In genomic region chr11:119795231-119795630, GRCh38 we compare ENCODE assay signal across 13 cellular contexts.
DNase-seq lines count a peak whose midpoint lies in the region; ATAC-seq, FAIRE-seq and TF ChIP-seq lines count a peak whose summit lies in the region.
"Had no signal": no experiment of that assay in that cellular context is flagged by ENCODE, and none has a peak within 500 bp of the region (broad histone marks: within the 10 kb centered on the region; RNA-seq: fewer than 3 reads in every experiment).

No MANE protein-coding gene starts in this region.

- peak in 1 of 2 donors; percentile 23 for TF ChIP-seq EP300 in tibial nerve (IDR thresholded peaks at IDR 0.05)

- peaks cover 28 to 49% of the 10 kb centered on the region in 2 donors for H3K27me3 Mint-ChIP-seq in T-cell

- 72% methylated on average over 12 of the region's 12 CpGs for WGBS in hepatocyte (ENCODE audit: low lambda C conversion rate, missing lambda C conversion rate)
- WGBS in tibial nerve, 2 donors = 66% methylated on average over 12 of the region's 12 CpGs

- H3K36me3 ChIP-seq in adipocyte (ENCODE audit: control insufficient read depth, insufficient read depth, low read length, severe bottlenecking) (no peaks in the 10 kb centered on the region), hepatocyte (replicated peaks; ENCODE audit: insufficient read depth, low read depth) (no peaks in the 10 kb centered on the region), tibial nerve (no peaks in the 10 kb centered on the region)

- no peaks in the 10 kb centered on the region for H4K20me1 ChIP-seq in hepatocyte (ENCODE audit: insufficient read depth, poor library complexity, severe bottlenecking)

- H3K4me2 ChIP-seq in hepatocyte = no peak overlapping the region

- no peaks in the 10 kb centered on the region for H3K9me3 Mint-ChIP-seq in T-cell
- H3K9me3 Mint-ChIP-seq: activated naive CD4-positive, alpha-beta T cell treated with anti-CD3 and anti-CD28 coated beads, Interleukin-2, amount 50 U/mL, for 72 hours; effector memory CD8-positive, alpha-beta T cell had no signal

- H3K4me3 ChIP-seq in adipocyte (ENCODE audit: low read length) (no peak overlapping the region), hepatocyte (no peak overlapping the region), tibial nerve (no peak overlapping the region)

- H3K4me3 Mint-ChIP-seq in T-cell = no peak overlapping the region
- H3K4me3 Mint-ChIP-seq: effector memory CD8-positive, alpha-beta T cell had no signal

- FAIRE-seq in H54 (lab: Jason Lieb, UNC) = peak; percentile 64

- H3K36me3 Mint-ChIP-seq in T-cell = no peaks in the 10 kb centered on the region
- H3K36me3 Mint-ChIP-seq: activated naive CD4-positive, alpha-beta T cell treated with anti-CD3 and anti-CD28 coated beads, Interleukin-2, amount 50 U/mL, for 72 hours had no signal

- H3K9me3 ChIP-seq in adipocyte (ENCODE audit: control insufficient read depth, low read length) (no peaks in the 10 kb centered on the region), hepatocyte (ENCODE audit: low read depth) (no peaks in the 10 kb centered on the region), tibial nerve (no peaks in the 10 kb centered on the region)

- no peaks in the 10 kb centered on the region for H3K4me1 Mint-ChIP-seq in T-cell

- H3K9me2 ChIP-seq in hepatocyte (replicated peaks; ENCODE audit: insufficient read depth) = no peaks in the 10 kb centered on the region

- TF ChIP-seq POLR2A in H54 (IDR thresholded peaks at IDR 0.05; ENCODE audit: low read depth, low read length) (no peak), tibial nerve (IDR thresholded peaks at IDR 0.05) (no peak)

- CTCF ChIA-PET in T-cell (lab: Charles Lee) = no interaction called here

- H3K4me1 ChIP-seq in adipocyte (ENCODE audit: control insufficient read depth, insufficient read depth, low read length) (peaks cover 36% of the 10 kb centered on the region), hepatocyte (ENCODE audit: insufficient read depth) (no peaks in the 10 kb centered on the region), tibial nerve (peaks cover 0 to 38% (median 0%) of the 10 kb centered on the region in 4 donors)

- TF ChIP-seq CTCF in hepatocyte (IDR thresholded peaks at IDR 0.05; ENCODE audit: poor library complexity) (no peak), tibial nerve (IDR thresholded peaks at IDR 0.05) (no peak)

- no peaks in the 10 kb centered on the region for H3K79me2 ChIP-seq in hepatocyte

- DNase-seq in H54 (ENCODE audit: insufficient read length, low spot score) (peak; percentile 59), adipocyte (ENCODE audit: low read depth) (peak; percentile 75), hepatocyte (ENCODE audit: low spot score) (peak; percentile 69), tibial nerve (ENCODE audit: low spot score in 2 of 2) (peak; percentile 17 to 18), NCI-H524 treated with DMSO at 0.1 percent for 48 hours (lab: John Stamatoyannopoulos, UW) (no peak), NCI-H2227 treated with DMSO at 0.1 percent for 48 hours (lab: John Stamatoyannopoulos, UW) (no peak), iPS-NIHi11 (ENCODE audit: low spot score) (no peak), T-cell (no peak)
- DNase-seq: effector memory CD8-positive, alpha-beta T cell; NCI-H146; NK-92 treated with Interleukin-12 subunit alpha and Interleukin-12 subunit beta, amount 100 ng/mL, for 24 hours; SW 1271 had no signal

- H3K9ac ChIP-seq in adipocyte (ENCODE audit: low read length) = no peak overlapping the region

- no peak for ATAC-seq in T-cell (replicated peaks in 1 of 4)
- ATAC-seq: activated naive CD4-positive, alpha-beta T cell treated with anti-CD3 and anti-CD28 coated beads, Interleukin-2, amount 50 U/mL, for 72 hours; effector memory CD8-positive, alpha-beta T cell had no signal

- H3K27me3 ChIP-seq in adipocyte (replicated peaks; ENCODE audit: control insufficient read depth, insufficient read depth, low read length) (peaks cover 25% of the 10 kb centered on the region), hepatocyte (no peaks in the 10 kb centered on the region), tibial nerve (no peaks in the 10 kb centered on the region)

- H3K27ac ChIP-seq in hepatocyte (no peak overlapping the region), tibial nerve (no peak overlapping the region)

- POLR2A ChIA-PET in T-cell (lab: Charles Lee) = no interaction called here

- H3K27ac Mint-ChIP-seq in T-cell = no peak overlapping the region
- H3K27ac Mint-ChIP-seq: activated naive CD4-positive, alpha-beta T cell treated with anti-CD3 and anti-CD28 coated beads, Interleukin-2, amount 50 U/mL, for 72 hours; effector memory CD8-positive, alpha-beta T cell had no signal

- H2AFZ ChIP-seq in hepatocyte = no peak overlapping the region

Comparison
In these comparisons a context has a peak if more than half of its experiments do, and no peak if none do; other contexts are left out.
1. DNase-seq: peak in H54 (single experiment), adipocyte (single experiment), hepatocyte (single experiment) and tibial nerve (2 of 2); none in NCI-H524 treated with DMSO at 0.1 percent for 48 hours (single experiment), NCI-H2227 treated with DMSO at 0.1 percent for 48 hours (single experiment), iPS-NIHi11 (single experiment) and T-cell (0 of 34).